Comparison of ENCODE assay signal across 8 cellular contexts in genomic region chr1:167715653-167716302, GRCh38. TPM values are rescaled to one million over a fixed set of nuclear protein-coding genes. Genes with fewer than 3 reads are reported as not detected.
A peak's percentile ranks its signal among the peaks of the same experiment; 100 is the strongest.
DNase-seq lines count a peak whose midpoint lies in the region; ATAC-seq and TF ChIP-seq lines count a peak whose summit lies in the region.

No MANE protein-coding gene starts in this region.

- no peaks in the 10 kb centered on the region for H4K20me1 ChIP-seq in GM23338 (replicated peaks; ENCODE audit: insufficient read depth)

- H3K9me3 Mint-ChIP-seq in CD4-positive, alpha-beta memory T cell = peaks cover 0 to 19% (median 0%) of the 10 kb centered on the region in 8 donors
- H3K9me3 Mint-ChIP-seq in GM23338 = peaks cover 9% of the 10 kb centered on the region
- peaks cover 5% of the 10 kb centered on the region for H3K9me3 Mint-ChIP-seq in activated CD4-positive, alpha-beta memory T cell treated with anti-CD3 and anti-CD28 coated beads for 36 hours
- H3K9me3 Mint-ChIP-seq in stimulated activated naive B cell treated with anti-CD40 and anti-IgM and Interleukin-4, amounts not matched to agents 10 μg/mL and 1 μg/mL and 100 μg/mL, for 72 hours = peaks cover 3 to 5% of the 10 kb centered on the region in 2 donors

- peak in 1 of 5 donors; percentile 9 for DNase-seq in CD4-positive, alpha-beta memory T cell
- DNase-seq in GM23338 (ENCODE audit: low spot score) = no peak
- DNase-seq in activated CD4-positive, alpha-beta memory T cell treated with anti-CD3 and anti-CD28 coated beads for 36 hours = no peak
- DNase-seq in stimulated activated naive B cell treated with anti-CD40 and anti-IgM and Interleukin-4, amounts not matched to agents 10 μg/mL and 1 μg/mL and 100 μg/mL, for 72 hours = no peak
- no peak for DNase-seq in middle frontal gyrus (ENCODE audit: extremely low spot score, low spot score)
- no peak for DNase-seq in DMS153 treated with DMSO at 0.1 percent for 48 hours (lab: John Stamatoyannopoulos, UW; ENCODE audit: unreplicated experiment)

- CTCF ChIA-PET in CD4-positive, alpha-beta memory T cell (lab: Charles Lee; ENCODE audit: partially characterized antibody) = interaction anchor here (0.7 to 3.9 kb wide), 25 partner anchors 8 to 681 kb away, joined by 3 to 35 read pairs (median 5); partner anchors contain the start of genes CD247, CREG1 and POU2F1
- CTCF ChIA-PET in activated CD4-positive, alpha-beta memory T cell treated with anti-CD3 and anti-CD28 coated beads for 36 hours (lab: Charles Lee) = interaction anchor here (0.6 to 3.6 kb wide), 19 partner anchors 8 to 661 kb away, joined by 3 to 17 read pairs (median 5); partner anchors contain the start of gene RCSD1

- H3K79me2 ChIP-seq in GM23338 (replicated peaks; ENCODE audit: insufficient read depth) = no peaks in the 10 kb centered on the region

- H3K9me3 ChIP-seq in CD4-positive, alpha-beta memory T cell (ENCODE audit: control insufficient read depth in 1 of 2, low read length in 2 of 2) = no peaks in the 10 kb centered on the region

- no peak for ATAC-seq in GM23338
- ATAC-seq in stimulated activated naive B cell treated with anti-CD40 and anti-IgM and Interleukin-4, amounts not matched to agents 10 μg/mL and 1 μg/mL and 100 μg/mL, for 72 hours (replicated peaks) = peak in 1 of 2 donors; percentile 2
- no peak for ATAC-seq in HG03045 (IDR thresholded peaks at IDR 0.05; ENCODE audit: unreplicated experiment)

- H3K4me2 ChIP-seq in GM23338 = peak overlapping the region; percentile 85

- peaks cover 32% of the 10 kb centered on the region for H3K4me1 ChIP-seq in CD4-positive, alpha-beta memory T cell (ENCODE audit: insufficient read depth, low read length)
- peaks cover 21% of the 10 kb centered on the region for H3K4me1 ChIP-seq in GM23338 (ENCODE audit: insufficient read depth)

- no peaks in the 10 kb centered on the region for H3K36me3 ChIP-seq in CD4-positive, alpha-beta memory T cell (ENCODE audit: insufficient read depth, low read length)
- H3K36me3 ChIP-seq in GM23338 (ENCODE audit: insufficient read depth) = no peaks in the 10 kb centered on the region

- peak overlapping the region; percentile 57 to 80 for H3K4me3 ChIP-seq in CD4-positive, alpha-beta memory T cell (ENCODE audit: low read length in 2 of 2)
- H3K4me3 ChIP-seq in GM23338 = peak overlapping the region; percentile 82
- H3K4me3 ChIP-seq in iPS-11a (ENCODE audit: low read depth, low read length) = peak overlapping the region; percentile 97

- H3K4me1 Mint-ChIP-seq in CD4-positive, alpha-beta memory T cell = peaks cover 19 to 53% (median 41%) of the 10 kb centered on the region in 4 donors
- peaks cover 18% of the 10 kb centered on the region for H3K4me1 Mint-ChIP-seq in GM23338
- peaks cover 34% of the 10 kb centered on the region for H3K4me1 Mint-ChIP-seq in activated CD4-positive, alpha-beta memory T cell treated with anti-CD3 and anti-CD28 coated beads for 36 hours (ENCODE audit: low read depth)
- H3K4me1 Mint-ChIP-seq in stimulated activated naive B cell treated with anti-CD40 and anti-IgM and Interleukin-4, amounts not matched to agents 10 μg/mL and 1 μg/mL and 100 μg/mL, for 72 hours = peaks cover 35 to 52% of the 10 kb centered on the region in 2 donors

- H3K27ac Mint-ChIP-seq in CD4-positive, alpha-beta memory T cell = peak overlapping the region; percentile 90 to 99 (median 94)
- H3K27ac Mint-ChIP-seq in GM23338 = no peak overlapping the region
- H3K27ac Mint-ChIP-seq in activated CD4-positive, alpha-beta memory T cell treated with anti-CD3 and anti-CD28 coated beads for 36 hours = peak overlapping the region; percentile 93
- peak overlapping the region; percentile 100 for H3K27ac Mint-ChIP-seq in stimulated activated naive B cell treated with anti-CD40 and anti-IgM and Interleukin-4, amounts not matched to agents 10 μg/mL and 1 μg/mL and 100 μg/mL, for 72 hours

- peak overlapping the region; percentile 84 to 98 (median 92) for H3K4me3 Mint-ChIP-seq in CD4-positive, alpha-beta memory T cell
- peak overlapping the region; percentile 94 for H3K4me3 Mint-ChIP-seq in GM23338
- peak overlapping the region; percentile 80 for H3K4me3 Mint-ChIP-seq in activated CD4-positive, alpha-beta memory T cell treated with anti-CD3 and anti-CD28 coated beads for 36 hours
- peak overlapping the region; percentile 91 to 96 for H3K4me3 Mint-ChIP-seq in stimulated activated naive B cell treated with anti-CD40 and anti-IgM and Interleukin-4, amounts not matched to agents 10 μg/mL and 1 μg/mL and 100 μg/mL, for 72 hours

- peaks cover 0 to 19% of the 10 kb centered on the region in 2 donors for H3K36me3 Mint-ChIP-seq in CD4-positive, alpha-beta memory T cell
- H3K36me3 Mint-ChIP-seq in GM23338 (ENCODE audit: low read depth) = peaks cover 8% of the 10 kb centered on the region
- peaks cover 7% of the 10 kb centered on the region for H3K36me3 Mint-ChIP-seq in activated CD4-positive, alpha-beta memory T cell treated with anti-CD3 and anti-CD28 coated beads for 36 hours
- H3K36me3 Mint-ChIP-seq in stimulated activated naive B cell treated with anti-CD40 and anti-IgM and Interleukin-4, amounts not matched to agents 10 μg/mL and 1 μg/mL and 100 μg/mL, for 72 hours = peaks cover 7 to 11% of the 10 kb centered on the region in 2 donors

- peaks cover 4 to 12% of the 10 kb centered on the region in 2 donors for H3K27me3 Mint-ChIP-seq in CD4-positive, alpha-beta memory T cell
- peaks cover 33% of the 10 kb centered on the region for H3K27me3 Mint-ChIP-seq in GM23338 (ENCODE audit: insufficient read depth, low read depth, poor library complexity)
- peaks cover 7% of the 10 kb centered on the region for H3K27me3 Mint-ChIP-seq in activated CD4-positive, alpha-beta memory T cell treated with anti-CD3 and anti-CD28 coated beads for 36 hours
- peaks cover 7% of the 10 kb centered on the region in 2 donors for H3K27me3 Mint-ChIP-seq in stimulated activated naive B cell treated with anti-CD40 and anti-IgM and Interleukin-4, amounts not matched to agents 10 μg/mL and 1 μg/mL and 100 μg/mL, for 72 hours

- peak overlapping the region; percentile 39 for H3K27ac ChIP-seq in CD4-positive, alpha-beta memory T cell (ENCODE audit: low read depth, low read length)
- no peak overlapping the region for H3K27ac ChIP-seq in GM23338 (ENCODE audit: low read depth)

- H3K9me2 ChIP-seq in GM23338 (ENCODE audit: insufficient read depth) = no peaks in the 10 kb centered on the region

- H3F3A ChIP-seq in GM23338 (replicated peaks; ENCODE audit: low read depth) = peaks cover 4% of the 10 kb centered on the region; the same call in 1 of the 2 replicates

- POLR2A ChIA-PET in CD4-positive, alpha-beta memory T cell (lab: Charles Lee; ENCODE audit: partially characterized antibody) = interaction anchor here (0.7 to 4.2 kb wide), 19 partner anchors 10 to 496 kb away, joined by 3 to 33 read pairs (median 6); partner anchors contain the start of genes CD247, DCAF6, MPC2 and POU2F1
- POLR2A ChIA-PET in activated CD4-positive, alpha-beta memory T cell treated with anti-CD3 and anti-CD28 coated beads for 36 hours (lab: Charles Lee) = interaction anchor here (0.7 to 2.4 kb wide), 7 partner anchors 84 to 220 kb away, joined by 3 to 8 read pairs (median 3); partner anchors contain the start of genes CREG1 and DCAF6

- no peak for TF ChIP-seq CTCF in GM23338 (conservative IDR thresholded peaks at IDR 0.05; ENCODE audit: low read depth in 2 of 2)

- H2AFZ ChIP-seq in GM23338 = peak overlapping the region; percentile 91

- intact Hi-C loops in CD4-positive, alpha-beta memory T cell (cut with micrococcal nuclease) = loop anchor here (1.0 to 10.0 kb wide), 6 partner anchors 88 to 1649 kb away; partner anchors contain the start of genes BLZF1, DCAF6, NME7 and POGK
- intact Hi-C loops in activated CD4-positive, alpha-beta memory T cell treated with anti-CD3 and anti-CD28 coated beads for 36 hours (cut with micrococcal nuclease) = loop anchor here (1.0 to 5.0 kb wide), 9 partner anchors 27 to 495 kb away; partner anchors contain the start of genes DCAF6, POU2F1 and TIPRL

- no peaks in the 10 kb centered on the region for H3K27me3 ChIP-seq in CD4-positive, alpha-beta memory T cell (ENCODE audit: insufficient read depth, low read length)
- H3K27me3 ChIP-seq in GM23338 (ENCODE audit: insufficient read depth) = peaks cover 28% of the 10 kb centered on the region

TF ChIP-seq in GM23338, 12 proteins besides CTCF, POLR2A, EP300 and RAD21 (continues in another document):
- TF ChIP-seq REST (IDR thresholded peaks at IDR 0.05; ENCODE audit: unreplicated experiment) = no peak

RNA-seq across cellular contexts. Expression of gene MPZL1, which starts 6.0 kb away (rescaled TPM):
- total RNA-seq in CD4-positive, alpha-beta memory T cell = 1 to 10 TPM; 5.4 to 7.2 TPM
- polyA plus RNA-seq in CD4-positive, alpha-beta memory T cell = 10 to 100 TPM in 1 of 2 donors, 1 to 10 TPM in 1; 8.6 to 15.8 TPM
- total RNA-seq in GM23338 (2014; rRNA removed; shearing (Covaris generic)) = 85.1 and 86.5 TPM in 2 replicates
- 26.6 and 35.1 TPM in 2 replicates for polyA plus RNA-seq in GM23338 (2016; fragmentation: Nextera tagmentation; extraction: Ambion mirVana)
- 10 to 100 TPM; 21.9 to 23.0 TPM for total RNA-seq in activated CD4-positive, alpha-beta memory T cell treated with anti-CD3 and anti-CD28 coated beads for 36 hours
